1 cellular context compared by ENCODE assay signal in genomic region chr20:32484221-32485125, GRCh38.
TF ChIP-seq lines count a peak whose summit lies in the region.

No MANE protein-coding gene starts in this region.

TF ChIP-seq in H1, 55 proteins besides CTCF, POLR2A, EP300 and RAD21:
- TF ChIP-seq RBBP5 (IDR thresholded peaks at IDR 0.05; ENCODE audit: borderline replicate concordance, low read depth, low read length) (0 out of 2 replicates have a peak, but pooled peaks have one; percentile 41), SRF (IDR thresholded peaks at IDR 0.05; ENCODE audit: low read depth, low read length) (no peak), ASH2L (IDR thresholded peaks at IDR 0.05; ENCODE audit: low read length) (peak; percentile 58), CHD1 (IDR thresholded peaks at IDR 0.05; ENCODE audit: low read depth, low read length) (no peak), CBX5 (IDR thresholded peaks at IDR 0.05; ENCODE audit: low read depth, low read length) (no peak), HDAC6 (IDR thresholded peaks at IDR 0.05; ENCODE audit: low read depth, low read length) (no peak), TAF7 (optimal IDR thresholded peaks at IDR 0.05; ENCODE audit: borderline replicate concordance, low read depth, low read length) (no peak), ZNF274 (IDR thresholded peaks at IDR 0.05; ENCODE audit: borderline replicate concordance, extremely low read depth, low read length) (no peak), ATF3 (IDR thresholded peaks at IDR 0.05; ENCODE audit: insufficient read depth, low read depth, low read length) (no peak), MAFK (IDR thresholded peaks at IDR 0.05; ENCODE audit: low read depth, low read length) (no peak), TEAD4 (IDR thresholded peaks at IDR 0.05; ENCODE audit: low read depth, low read length) (no peak), RFX5 (IDR thresholded peaks at IDR 0.05; ENCODE audit: borderline replicate concordance, low read depth, low read length) (no peak), GTF2F1 (IDR thresholded peaks at IDR 0.05; ENCODE audit: borderline replicate concordance, low read depth, low read length) (no peak), USF2 (IDR thresholded peaks at IDR 0.05; ENCODE audit: low read length) (no peak), RNF2 (IDR thresholded peaks at IDR 0.05; ENCODE audit: borderline replicate concordance, low read depth, low read length, missing control alignments, poor library complexity, severe bottlenecking) (no peak), MAX (IDR thresholded peaks at IDR 0.05) (no peak), CREB1 (IDR thresholded peaks at IDR 0.05) (no peak), BACH1 (IDR thresholded peaks at IDR 0.05; ENCODE audit: low read length) (peak; percentile 13; the same call in 1 of the 2 replicates)
- TF ChIP-seq, protein P1, sequence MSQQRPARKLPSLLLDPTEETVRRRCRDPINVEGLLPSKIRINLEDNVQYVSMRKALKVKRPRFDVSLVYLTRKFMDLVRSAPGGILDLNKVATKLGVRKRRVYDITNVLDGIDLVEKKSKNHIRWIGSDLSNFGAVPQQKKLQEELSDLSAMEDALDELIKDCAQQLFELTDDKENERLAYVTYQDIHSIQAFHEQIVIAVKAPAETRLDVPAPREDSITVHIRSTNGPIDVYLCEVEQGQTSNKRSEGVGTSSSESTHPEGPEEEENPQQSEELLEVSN (IDR thresholded peaks at IDR 0.05), result 0 out of 2 replicates have a peak, but pooled peaks have one; percentile 2
